In the genomic region with DNA sequence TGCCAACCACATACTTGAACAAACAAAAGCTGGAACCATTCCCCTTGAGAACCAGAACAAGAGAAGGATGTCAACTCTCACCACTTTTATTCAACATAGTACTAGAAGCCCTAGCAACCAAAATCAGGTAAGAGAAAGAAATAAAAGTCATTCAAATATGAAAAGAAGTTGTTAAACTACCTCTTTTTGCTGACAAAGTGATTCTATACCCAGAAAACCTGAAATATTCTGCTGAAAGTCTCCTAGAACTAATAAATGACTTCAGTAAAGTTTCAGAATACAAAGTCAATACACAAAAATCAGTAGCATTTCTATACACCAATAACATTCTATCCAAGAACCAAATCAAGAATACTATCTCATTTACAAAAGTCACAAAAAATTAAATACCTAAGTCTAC, we compare ENCODE assay signal across 36 cellular contexts.
"Had no signal": no experiment of that assay in that cellular context is flagged by ENCODE, and none has a peak within 500 bp of the region (broad histone marks: within the 10 kb centered on the region; RNA-seq: fewer than 3 reads in every experiment).

No MANE protein-coding gene starts in this region.

- H3K4me1 ChIP-seq: adrenal gland, body of pancreas, esophagus muscularis mucosa, foreskin keratinocyte, gastrocnemius medialis, heart left ventricle had no signal

- DNase-seq: activated B cell treated with CpG ODN at 0.5 μM for 24 hours; activated CD4-positive, alpha-beta T cell treated with anti-CD3 and anti-CD28 coated beads for 48 hours; activated CD4-positive, alpha-beta T cell treated with anti-CD3 and anti-CD28 coated beads, Interleukin-2, amount 50 U/mL, for 1 hour; activated CD4-positive, alpha-beta T cell treated with anti-CD3 and anti-CD28 coated beads, Interleukin-2, amount 50 U/mL, for 48 hours; activated CD8-positive, alpha-beta memory T cell treated with anti-CD3 and anti-CD28 coated beads, Interleukin-2, amount 10 ng/mL, durations not matched to agents 7 days and 5 days; activated CD8-positive, alpha-beta memory T cell treated with anti-CD3 and anti-CD28 coated beads, Interleukin-2, amount 50 U/mL, for 4 hours; activated CD8-positive, alpha-beta T cell treated with anti-CD3 and anti-CD28 coated beads for 36 hours; activated effector memory CD4-positive, alpha-beta T cell treated with anti-CD3 and anti-CD28 coated beads, Interleukin-2, amount 50 U/mL, for 16 hours; activated naive CD4-positive, alpha-beta T cell treated with anti-CD3 and anti-CD28 coated beads for 36 hours; activated naive CD8-positive, alpha-beta T cell treated with anti-CD3 and anti-CD28 coated beads for 36 hours; activated naive CD8-positive, alpha-beta T cell treated with anti-CD3 and anti-CD28 coated beads, Interleukin-2, amount 50 U/mL, for 24 hours; activated T-cell treated with anti-CD3 and anti-CD28 coated beads, Interleukin-2, amount 50 U/mL, for 1 hour; activated T-cell treated with anti-CD3 and anti-CD28 coated beads, Interleukin-2, amount 50 U/mL, for 48 hours; adrenal gland; amygdala; aorta; body of pancreas; caudate nucleus; cortex of kidney; dermis blood vessel endothelial cell; effector CD4-positive, alpha-beta T cell; effector memory CD8-positive, alpha-beta T cell; erythroblast; foreskin keratinocyte; gastrocnemius medialis; glutamatergic neuron; heart left ventricle; T1000; WERI-Rb-1 had no signal

- ATAC-seq: activated CD4-positive, CD25-positive, alpha-beta regulatory T cell treated with anti-CD3 and anti-CD28 coated beads, Interleukin-2, amount 50 U/mL, for 24 hours; activated CD8-positive, alpha-beta memory T cell treated with anti-CD3 and anti-CD28 coated beads, Interleukin-2, amount 10 ng/mL, durations not matched to agents 7 days and 5 days; activated CD8-positive, alpha-beta T cell treated with anti-CD3 and anti-CD28 coated beads for 36 hours; activated naive CD8-positive, alpha-beta T cell treated with anti-CD3 and anti-CD28 coated beads, Interleukin-2, amount 50 U/mL, for 24 hours; body of pancreas; effector memory CD8-positive, alpha-beta T cell; foreskin keratinocyte; gastrocnemius medialis; heart left ventricle had no signal

- H3K4me3 Mint-ChIP-seq: activated B cell treated with CpG ODN at 0.5 μM for 24 hours; activated CD8-positive, alpha-beta memory T cell treated with anti-CD3 and anti-CD28 coated beads, Interleukin-2, amount 10 ng/mL, durations not matched to agents 7 days and 5 days; activated CD8-positive, alpha-beta T cell treated with anti-CD3 and anti-CD28 coated beads for 36 hours; activated naive CD4-positive, alpha-beta T cell treated with anti-CD3 and anti-CD28 coated beads for 36 hours; activated naive CD4-positive, alpha-beta T cell treated with anti-CD3 and anti-CD28 coated beads, Interleukin-2, amount 50 U/mL, for 24 hours; activated naive CD8-positive, alpha-beta T cell treated with anti-CD3 and anti-CD28 coated beads for 36 hours; activated naive CD8-positive, alpha-beta T cell treated with anti-CD3 and anti-CD28 coated beads, Interleukin-2, amount 50 U/mL, for 24 hours; activated T-helper 1 cell treated with anti-CD3 and anti-CD28 coated beads, Interleukin-12 subunit alpha, Interleukin-12 subunit beta, Interleukin-2, Interleukin-4 antibody, amounts not matched to agents 30 ng/mL and 10 ng/mL and 1 ng/mL, durations not matched to agents 14 hours and 24 hours and 36 hours; effector memory CD8-positive, alpha-beta T cell; T-helper 2 cell treated with Interferon-gamma antibody and Interleukin-4, amounts not matched to agents 5 μg/mL and 100 μg/mL, for 36 hours had no signal

- FAIRE-seq: colon had no signal

- H3K27me3 ChIP-seq: adrenal gland, body of pancreas, esophagus muscularis mucosa, gastrocnemius medialis, heart left ventricle had no signal

- H3K4me1 Mint-ChIP-seq: activated B cell treated with CpG ODN at 0.5 μM for 24 hours; activated CD8-positive, alpha-beta memory T cell treated with anti-CD3 and anti-CD28 coated beads, Interleukin-2, amount 10 ng/mL, durations not matched to agents 7 days and 5 days; activated naive CD4-positive, alpha-beta T cell treated with anti-CD3 and anti-CD28 coated beads, Interleukin-2, amount 50 U/mL, for 24 hours; activated naive CD8-positive, alpha-beta T cell treated with anti-CD3 and anti-CD28 coated beads for 36 hours; activated naive CD8-positive, alpha-beta T cell treated with anti-CD3 and anti-CD28 coated beads, Interleukin-2, amount 50 U/mL, for 24 hours had no signal

- H3K27ac Mint-ChIP-seq: activated B cell treated with CpG ODN at 0.5 μM for 24 hours; activated CD8-positive, alpha-beta memory T cell treated with anti-CD3 and anti-CD28 coated beads, Interleukin-2, amount 10 ng/mL, durations not matched to agents 7 days and 5 days; activated CD8-positive, alpha-beta T cell treated with anti-CD3 and anti-CD28 coated beads for 36 hours; activated naive CD4-positive, alpha-beta T cell treated with anti-CD3 and anti-CD28 coated beads for 36 hours; activated naive CD4-positive, alpha-beta T cell treated with anti-CD3 and anti-CD28 coated beads, Interleukin-2, amount 50 U/mL, for 24 hours; activated naive CD8-positive, alpha-beta T cell treated with anti-CD3 and anti-CD28 coated beads for 36 hours; activated naive CD8-positive, alpha-beta T cell treated with anti-CD3 and anti-CD28 coated beads, Interleukin-2, amount 50 U/mL, for 24 hours; activated T-helper 1 cell treated with anti-CD3 and anti-CD28 coated beads, Interleukin-12 subunit alpha, Interleukin-12 subunit beta, Interleukin-2, Interleukin-4 antibody, amounts not matched to agents 30 ng/mL and 10 ng/mL and 1 ng/mL, durations not matched to agents 14 hours and 24 hours and 36 hours; activated T-helper 2 cell treated with anti-CD3 and anti-CD28 coated beads, Interferon-gamma antibody, Interleukin-2, Interleukin-4, amounts not matched to agents 10 μg/mL and 5 μg/mL and 100 μg/mL, durations not matched to agents 14 hours and 24 hours and 36 hours; effector memory CD8-positive, alpha-beta T cell; T-helper 2 cell treated with Interferon-gamma antibody and Interleukin-4, amounts not matched to agents 5 μg/mL and 100 μg/mL, for 36 hours had no signal

- H3K36me3 Mint-ChIP-seq: activated CD8-positive, alpha-beta memory T cell treated with anti-CD3 and anti-CD28 coated beads, Interleukin-2, amount 10 ng/mL, durations not matched to agents 7 days and 5 days; activated naive CD4-positive, alpha-beta T cell treated with anti-CD3 and anti-CD28 coated beads, Interleukin-2, amount 50 U/mL, for 24 hours; activated naive CD8-positive, alpha-beta T cell treated with anti-CD3 and anti-CD28 coated beads for 36 hours had no signal

- H3K36me3 ChIP-seq: adrenal gland, esophagus muscularis mucosa, gastrocnemius medialis, heart left ventricle, WERI-Rb-1 had no signal

- H3K9me3 ChIP-seq: adrenal gland, body of pancreas, esophagus muscularis mucosa, gastrocnemius medialis, heart left ventricle had no signal

- H3K9me3 Mint-ChIP-seq: activated B cell treated with CpG ODN at 0.5 μM for 24 hours; activated CD8-positive, alpha-beta T cell treated with anti-CD3 and anti-CD28 coated beads for 36 hours; activated naive CD4-positive, alpha-beta T cell treated with anti-CD3 and anti-CD28 coated beads for 36 hours; activated naive CD4-positive, alpha-beta T cell treated with anti-CD3 and anti-CD28 coated beads, Interleukin-2, amount 50 U/mL, for 24 hours; activated naive CD8-positive, alpha-beta T cell treated with anti-CD3 and anti-CD28 coated beads for 36 hours; activated naive CD8-positive, alpha-beta T cell treated with anti-CD3 and anti-CD28 coated beads, Interleukin-2, amount 50 U/mL, for 24 hours; activated T-helper 1 cell treated with anti-CD3 and anti-CD28 coated beads, Interleukin-12 subunit alpha, Interleukin-12 subunit beta, Interleukin-2, Interleukin-4 antibody, amounts not matched to agents 30 ng/mL and 10 ng/mL and 1 ng/mL, durations not matched to agents 14 hours and 24 hours and 36 hours; activated T-helper 2 cell treated with anti-CD3 and anti-CD28 coated beads, Interferon-gamma antibody, Interleukin-2, Interleukin-4, amounts not matched to agents 10 μg/mL and 5 μg/mL and 100 μg/mL, durations not matched to agents 14 hours and 24 hours and 36 hours; T-helper 2 cell treated with Interferon-gamma antibody and Interleukin-4, amounts not matched to agents 5 μg/mL and 100 μg/mL, for 36 hours had no signal

- H3K27ac ChIP-seq: adrenal gland, body of pancreas, esophagus muscularis mucosa, foreskin keratinocyte, gastrocnemius medialis, heart left ventricle, WERI-Rb-1 had no signal

- H3K27me3 Mint-ChIP-seq: activated CD8-positive, alpha-beta memory T cell treated with anti-CD3 and anti-CD28 coated beads, Interleukin-2, amount 10 ng/mL, durations not matched to agents 7 days and 5 days had no signal

- H3K4me3 ChIP-seq: adrenal gland, body of pancreas, esophagus muscularis mucosa, gastrocnemius medialis, heart left ventricle had no signal
